Comparison of ENCODE assay signal across 27 cellular contexts in the genomic region with DNA sequence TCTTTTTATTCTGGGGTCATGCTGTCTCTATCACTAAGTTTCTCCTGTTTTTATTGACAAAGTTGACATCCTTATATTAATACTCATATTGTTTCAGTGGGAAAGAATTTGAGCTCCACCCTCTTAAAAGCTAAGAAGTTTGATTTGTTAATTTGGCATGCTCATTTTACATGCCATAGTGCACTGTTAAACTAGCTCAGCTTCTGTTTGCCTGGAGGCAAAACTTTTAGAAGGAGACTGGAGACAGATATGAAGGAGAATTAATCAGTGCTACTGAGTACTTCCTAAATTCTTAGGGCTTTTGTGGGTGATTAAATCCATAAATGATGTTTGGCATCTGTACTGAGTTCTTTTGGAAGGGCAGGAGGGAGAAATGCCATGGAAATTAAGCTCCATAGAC.
"Had no signal": no experiment of that assay in that cellular context is flagged by ENCODE, and none has a peak within 500 bp of the region (broad histone marks: within the 10 kb centered on the region; RNA-seq: fewer than 3 reads in every experiment).

No MANE protein-coding gene starts in this region.

- DNase-seq: activated CD4-positive, alpha-beta memory T cell treated with anti-CD3 and anti-CD28 coated beads for 36 hours; activated CD4-positive, alpha-beta T cell treated with anti-CD3 and anti-CD28 coated beads, Interleukin-2, amount 10 ng/mL, durations not matched to agents 24 days and 14 days; activated CD4-positive, CD25-positive, alpha-beta regulatory T cell treated with anti-CD3 and anti-CD28 coated beads, Interleukin-2, amount 50 U/mL, for 72 hours; activated CD8-positive, alpha-beta memory T cell treated with anti-CD3 and anti-CD28 coated beads for 24 hours; activated gamma-delta T cell treated with Interleukin-2 at 50 U/mL for 16 hours; activated naive CD4-positive, alpha-beta T cell treated with anti-CD3 and anti-CD28 coated beads, Interleukin-2, amount 10 ng/mL, durations not matched to agents 7 days and 5 days; activated naive CD8-positive, alpha-beta T cell treated with anti-CD3 and anti-CD28 coated beads for 36 hours; activated T-cell treated with anti-CD3 and anti-CD28 coated beads, Interleukin-2, amount 50 U/mL, for 72 hours; Kasumi-1; NCI-H1092; NCI-H1417; NCI-H1694; NCI-H2029; NCI-H2107; NCI-H345; NCI-H510A; NCI-H526 treated with DMSO at 0.1 percent for 48 hours; NK-92 treated with Interleukin-12 subunit alpha and Interleukin-12 subunit beta, amount 100 ng/mL, for 24 hours; OCI-M1; Peyer's patch; Right ventricle myocardium superior had no signal

- H3K4me3 ChIP-seq: K562, Peyer's patch, SJSA1 had no signal

- H3K4me1 ChIP-seq: Peyer's patch, SJSA1 had no signal

- H3K27me3 Mint-ChIP-seq: activated CD4-positive, alpha-beta memory T cell treated with anti-CD3 and anti-CD28 coated beads for 36 hours; activated naive CD4-positive, alpha-beta T cell treated with anti-CD3 and anti-CD28 coated beads, Interleukin-2, amount 10 ng/mL, durations not matched to agents 7 days and 5 days had no signal

- H3K27ac ChIP-seq: Peyer's patch, RWPE1, SJSA1 had no signal

- H3K9me3 ChIP-seq: Peyer's patch, SJSA1 had no signal

- H3K4me1 Mint-ChIP-seq: activated CD4-positive, alpha-beta T cell treated with anti-CD3 and anti-CD28 coated beads, Interleukin-2, amount 10 ng/mL, durations not matched to agents 24 days and 14 days; activated naive CD4-positive, alpha-beta T cell treated with anti-CD3 and anti-CD28 coated beads, Interleukin-2, amount 10 ng/mL, durations not matched to agents 7 days and 5 days; activated naive CD8-positive, alpha-beta T cell treated with anti-CD3 and anti-CD28 coated beads for 36 hours had no signal

- H3K4me3 Mint-ChIP-seq: activated CD4-positive, alpha-beta memory T cell treated with anti-CD3 and anti-CD28 coated beads for 36 hours; activated CD4-positive, alpha-beta T cell treated with anti-CD3 and anti-CD28 coated beads, Interleukin-2, amount 10 ng/mL, durations not matched to agents 24 days and 14 days; activated naive CD4-positive, alpha-beta T cell treated with anti-CD3 and anti-CD28 coated beads, Interleukin-2, amount 10 ng/mL, durations not matched to agents 7 days and 5 days; activated naive CD8-positive, alpha-beta T cell treated with anti-CD3 and anti-CD28 coated beads for 36 hours; activated T-cell treated with anti-CD3 and anti-CD28 coated beads, Interleukin-2, amount 50 U/mL, for 72 hours; T-helper 1 cell treated with Interleukin-12 subunit alpha and Interleukin-12 subunit beta and Interleukin-4 antibody, amounts not matched to agents 30 μg/mL and 1 μg/mL, for 36 hours; WTC11 had no signal

- H3K36me3 Mint-ChIP-seq: activated CD4-positive, alpha-beta memory T cell treated with anti-CD3 and anti-CD28 coated beads for 36 hours; activated naive CD4-positive, alpha-beta T cell treated with anti-CD3 and anti-CD28 coated beads, Interleukin-2, amount 10 ng/mL, durations not matched to agents 7 days and 5 days; activated naive CD8-positive, alpha-beta T cell treated with anti-CD3 and anti-CD28 coated beads for 36 hours; WTC11 had no signal

- H3K36me3 ChIP-seq: Peyer's patch, SJSA1 had no signal

- H3K9me3 Mint-ChIP-seq: activated CD4-positive, alpha-beta memory T cell treated with anti-CD3 and anti-CD28 coated beads for 36 hours; activated CD4-positive, alpha-beta T cell treated with anti-CD3 and anti-CD28 coated beads, Interleukin-2, amount 10 ng/mL, durations not matched to agents 24 days and 14 days; activated naive CD4-positive, alpha-beta T cell treated with anti-CD3 and anti-CD28 coated beads, Interleukin-2, amount 10 ng/mL, durations not matched to agents 7 days and 5 days; activated naive CD8-positive, alpha-beta T cell treated with anti-CD3 and anti-CD28 coated beads for 36 hours; activated T-cell treated with anti-CD3 and anti-CD28 coated beads, Interleukin-2, amount 50 U/mL, for 72 hours; activated T-helper 2 cell treated with anti-CD3 and anti-CD28 coated beads, Interferon-gamma antibody, Interleukin-2, Interleukin-4, amounts not matched to agents 10 μg/mL and 5 μg/mL and 100 μg/mL, durations not matched to agents 14 hours and 24 hours and 36 hours; T-helper 1 cell treated with Interleukin-12 subunit alpha and Interleukin-12 subunit beta and Interleukin-4 antibody, amounts not matched to agents 30 μg/mL and 1 μg/mL, for 36 hours; WTC11 had no signal

- H3K27ac Mint-ChIP-seq: activated CD4-positive, alpha-beta memory T cell treated with anti-CD3 and anti-CD28 coated beads for 36 hours; activated CD4-positive, alpha-beta T cell treated with anti-CD3 and anti-CD28 coated beads, Interleukin-2, amount 10 ng/mL, durations not matched to agents 24 days and 14 days; activated naive CD4-positive, alpha-beta T cell treated with anti-CD3 and anti-CD28 coated beads, Interleukin-2, amount 10 ng/mL, durations not matched to agents 7 days and 5 days; activated naive CD8-positive, alpha-beta T cell treated with anti-CD3 and anti-CD28 coated beads for 36 hours; activated T-cell treated with anti-CD3 and anti-CD28 coated beads, Interleukin-2, amount 50 U/mL, for 72 hours; activated T-helper 2 cell treated with anti-CD3 and anti-CD28 coated beads, Interferon-gamma antibody, Interleukin-2, Interleukin-4, amounts not matched to agents 10 μg/mL and 5 μg/mL and 100 μg/mL, durations not matched to agents 14 hours and 24 hours and 36 hours; T-helper 1 cell treated with Interleukin-12 subunit alpha and Interleukin-12 subunit beta and Interleukin-4 antibody, amounts not matched to agents 30 μg/mL and 1 μg/mL, for 36 hours; WTC11 had no signal

- H3K27me3 ChIP-seq: Peyer's patch, SJSA1 had no signal
